7 cellular contexts compared by ENCODE assay signal in genomic region chr12:116276433-116277216, GRCh38. TPM values are rescaled to one million over a fixed set of nuclear protein-coding genes. Genes with fewer than 3 reads are reported as not detected.
DNase-seq lines count a peak whose midpoint lies in the region; ATAC-seq, FAIRE-seq and TF ChIP-seq lines count a peak whose summit lies in the region.

No MANE protein-coding gene starts in this region.

- no peak for TF ChIP-seq CTCF in keratinocyte (optimal IDR thresholded peaks at IDR 0.05 in 1 of 3, IDR thresholded peaks at IDR 0.05 in 1 of 3, conservative IDR thresholded peaks at IDR 0.05 in 1 of 3; ENCODE audit: extremely low read depth in 1 of 3, insufficient read depth in 2 of 3, low read length in 3 of 3)

- H2AFZ ChIP-seq in keratinocyte (ENCODE audit: control insufficient read depth, low read length), result no peak overlapping the region

- H3K36me3 ChIP-seq in keratinocyte (ENCODE audit: control insufficient read depth in 2 of 2, extremely low read depth in 1 of 2, insufficient read depth in 2 of 2, low read length in 2 of 2), result no peaks in the 10 kb centered on the region

- DNase-seq in NCI-H2107 (lab: John Stamatoyannopoulos, UW) (peak; percentile 40), cerebellar cortex (ENCODE audit: low spot score) (peak; percentile 73), keratinocyte (ENCODE audit: low read depth, low spot score) (no peak)
- DNase-seq in activated CD4-positive, CD25-positive, alpha-beta regulatory T cell treated with anti-CD3 and anti-CD28 coated beads, Interleukin-2, amount 50 U/mL, for 72 hours, result peak; percentile 57
- DNase-seq in stimulated activated CD4-positive, alpha-beta T cell treated with anti-CD3 and anti-CD28 coated beads, Interleukin-12 subunit alpha, Interleukin-12 subunit beta, amount 100 ng/mL, for 48 hours (ENCODE audit: low read depth in 2 of 3, low spot score in 1 of 3), result peak; percentile 37 to 44 (median 43)

- H3K9ac ChIP-seq in keratinocyte (ENCODE audit: control insufficient read depth, extremely low read depth, insufficient read depth, low read length), result peak overlapping the region; percentile 86

- H3K79me2 ChIP-seq in keratinocyte (ENCODE audit: control insufficient read depth, insufficient read depth, low read length), result peaks cover 54% of the 10 kb centered on the region

- dilution Hi-C loops in keratinocyte (cut with MboI; ENCODE audit: extremely low pct_ligation_motif_present, low sequenced_read_pairs), result no loop called here

- H3K4me2 ChIP-seq in keratinocyte (ENCODE audit: control insufficient read depth, extremely low read depth, insufficient read depth, low read depth, low read length), result peak overlapping the region; percentile 94

- no peaks in the 10 kb centered on the region for H3K9me1 ChIP-seq in keratinocyte (ENCODE audit: control insufficient read depth, extremely low read depth, insufficient read depth, low read length)

- ATAC-seq in GM18505 (IDR thresholded peaks at IDR 0.05; ENCODE audit: unreplicated experiment) (peak; percentile 33), HG02938 (IDR thresholded peaks at IDR 0.05; ENCODE audit: unreplicated experiment) (peak; percentile 48)

- peak overlapping the region; percentile 75 for H3K27ac ChIP-seq in keratinocyte (ENCODE audit: control insufficient read depth, insufficient read depth, low read length)

- no peak for TF ChIP-seq POLR2A in GM18505 (IDR thresholded peaks at IDR 0.05; ENCODE audit: borderline replicate concordance, extremely low read depth, insufficient read depth, insufficient read length)

- peaks cover 12% of the 10 kb centered on the region for H3K4me1 ChIP-seq in keratinocyte (ENCODE audit: control insufficient read depth, extremely low read depth, insufficient read depth, low read length)

- H3K4me3 ChIP-seq in keratinocyte (ENCODE audit: control insufficient read depth in 2 of 3, extremely low read depth in 1 of 3, insufficient read depth in 2 of 3, low read depth in 1 of 3, low read length in 3 of 3), result peak overlapping the region; percentile 58 to 95 (median 79)

- peaks cover 10% of the 10 kb centered on the region for H4K20me1 ChIP-seq in keratinocyte (ENCODE audit: control insufficient read depth, extremely low read depth, insufficient read depth, low read length)

- H3K9me3 ChIP-seq in keratinocyte (ENCODE audit: control insufficient read depth, low read depth, low read length), result no peaks in the 10 kb centered on the region

- FAIRE-seq in keratinocyte (lab: Jason Lieb, UNC), result no peak

- H3K27me3 ChIP-seq in keratinocyte (ENCODE audit: control insufficient read depth, extremely low read depth, insufficient read depth, low read length), result no peaks in the 10 kb centered on the region

RNA-seq across cellular contexts. Expression of gene MED13L, which starts 0.9 kb away (rescaled TPM):
- polyA plus RNA-seq in keratinocyte, result 25.9 to 31.7 TPM (median 28.2 TPM) in 3 replicates
- polyA plus RNA-seq in keratinocyte (2011; ENCODE audit: low read depth), result 25.4 TPM
- 17.3 and 28.0 TPM in 2 replicates for polyA plus RNA-seq in keratinocyte (2011; cell fraction: cytosol; rRNA removed)
- polyA plus RNA-seq in keratinocyte (2011; cell fraction: nucleus; rRNA removed), result 56.7 and 69.2 TPM in 2 replicates
- 19.9 and 27.2 TPM in 2 replicates for polyA plus RNA-seq in keratinocyte (2012; ENCODE audit: low replicate concordance)
- polyA minus RNA-seq in keratinocyte, result 57.7 to 176 TPM (median 96.7 TPM) in 3 replicates
- polyA minus RNA-seq in keratinocyte (2011; cell fraction: cytosol; rRNA and poly(A)+ RNA removed), result 37.2 TPM
- polyA minus RNA-seq in keratinocyte (2011; cell fraction: nucleus; rRNA and poly(A)+ RNA removed), result 132 and 288 TPM in 2 replicates
